In the genomic region with DNA sequence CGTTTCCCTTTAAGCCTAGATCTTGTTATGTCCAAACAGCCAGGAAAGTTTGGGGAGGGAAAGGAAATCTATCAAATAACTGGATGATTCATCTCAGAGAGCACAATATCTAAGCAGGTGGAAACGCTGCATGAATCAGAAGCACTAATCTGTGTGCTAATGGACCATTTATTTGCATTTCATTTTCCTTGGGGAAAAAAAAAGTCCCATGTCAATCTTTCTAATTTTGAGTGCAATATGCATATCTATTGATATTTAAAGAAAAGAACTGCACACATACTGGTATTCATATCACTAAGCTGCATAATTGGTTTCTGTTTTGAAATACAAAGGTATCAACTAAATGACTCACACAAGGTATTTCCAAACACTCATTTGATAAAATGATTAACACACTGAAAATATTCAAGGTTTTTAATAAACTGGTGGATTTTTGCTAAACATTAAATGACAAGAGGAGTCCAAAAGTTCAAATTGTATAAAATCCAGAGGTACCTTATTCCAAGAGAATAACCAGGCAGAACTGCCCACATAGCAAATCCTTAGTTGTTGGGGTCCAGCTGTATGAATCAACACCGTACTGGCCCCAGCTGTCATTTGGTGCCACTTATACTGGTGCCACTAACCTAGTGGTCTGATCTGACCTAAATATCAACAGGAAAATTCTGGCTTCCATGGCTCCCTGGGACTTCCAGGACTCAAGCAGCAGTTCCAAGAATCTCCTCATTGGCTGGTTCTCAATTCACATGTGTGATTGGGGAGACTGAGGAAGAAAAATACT, we compare ENCODE assay signal across 19 cellular contexts.
DNase-seq lines count a peak whose midpoint lies in the region; ATAC-seq, FAIRE-seq and TF ChIP-seq lines count a peak whose summit lies in the region.
"Had no signal": no experiment of that assay in that cellular context is flagged by ENCODE, and none has a peak within 500 bp of the region (broad histone marks: within the 10 kb centered on the region; RNA-seq: fewer than 3 reads in every experiment).

No MANE protein-coding gene starts in this region.

- H2AFZ ChIP-seq in PC-3 (ENCODE audit: low read length), result no peak overlapping the region

- no peak overlapping the region for H3K27ac ChIP-seq in PC-3 (ENCODE audit: low read length)
- no peak overlapping the region for H3K27ac ChIP-seq in pancreas
- no peak overlapping the region for H3K27ac ChIP-seq in Peyer's patch
- H3K27ac ChIP-seq: adrenal gland, vagina had no signal

- H3K9me3 ChIP-seq in PC-3 (ENCODE audit: low read length) (no peaks in the 10 kb centered on the region), pancreas (no peaks in the 10 kb centered on the region), Peyer's patch (peaks cover 0 to 5% (median 0%) of the 10 kb centered on the region in 4 donors)
- H3K9me3 ChIP-seq: adrenal gland, vagina had no signal

- no peak for TF ChIP-seq POLR2A in Peyer's patch (IDR thresholded peaks at IDR 0.05)

- CTCF ChIA-PET in PC-3 (lab: Charles Lee), result no interaction called here

- H3K4me3 ChIP-seq in PC-3 (ENCODE audit: low read length), result no peak overlapping the region
- H3K4me3 ChIP-seq in pancreas, result no peak overlapping the region
- H3K4me3 ChIP-seq in Peyer's patch, result no peak overlapping the region
- H3K4me3 ChIP-seq: adrenal gland, lung, vagina had no signal

- POLR2A ChIA-PET in PC-3 (lab: Charles Lee; ENCODE audit: unreplicated experiment), result no interaction called here

- peak overlapping the region; percentile 79 for H3K27ac Mint-ChIP-seq in activated T-cell treated with anti-CD3 and anti-CD28 coated beads, Interleukin-2, amount 50 U/mL, for 24 hours
- H3K27ac Mint-ChIP-seq: CD8-positive, alpha-beta memory T cell; naive B cell; T-cell had no signal

- no peaks in the 10 kb centered on the region for H4K20me1 ChIP-seq in PC-3 (ENCODE audit: low read length)

- H3K79me2 ChIP-seq in PC-3 (ENCODE audit: low read length), result no peaks in the 10 kb centered on the region

- WGBS in pancreas, 2 donors, result 24 to 31% methylated on average over 3 of the region's 3 CpGs

- peaks cover 14% of the 10 kb centered on the region for H3K9me3 Mint-ChIP-seq in activated T-cell treated with anti-CD3 and anti-CD28 coated beads, Interleukin-2, amount 50 U/mL, for 24 hours

- H3K9ac ChIP-seq in PC-3 (ENCODE audit: low read length), result no peak overlapping the region

- no peaks in the 10 kb centered on the region for H3K9me2 ChIP-seq in PC-3 (replicated peaks; ENCODE audit: low read length)

- no peak overlapping the region for H3K4me2 ChIP-seq in PC-3 (ENCODE audit: low read length)

- H3K27me3 ChIP-seq in PC-3 (ENCODE audit: low read length), result 0 out of 2 replicates have a peak, but pooled peaks cover 3% of the 10 kb centered on the region
- H3K27me3 ChIP-seq in pancreas, result no peaks in the 10 kb centered on the region
- H3K27me3 ChIP-seq in Peyer's patch, result no peaks in the 10 kb centered on the region
- H3K27me3 ChIP-seq: adrenal gland, vagina had no signal

- H3K36me3 Mint-ChIP-seq in activated T-cell treated with anti-CD3 and anti-CD28 coated beads, Interleukin-2, amount 50 U/mL, for 24 hours (ENCODE audit: low read depth), result peaks cover 6% of the 10 kb centered on the region

- no peak for FAIRE-seq in pancreas (lab: Jason Lieb, UNC)
- FAIRE-seq: frontal cortex had no signal

- no peaks in the 10 kb centered on the region for H3F3A ChIP-seq in PC-3 (ENCODE audit: low read length, unreplicated experiment)

- intact Hi-C loops in PC-3 (cut with micrococcal nuclease) (no loop called here), pancreas (cut with DNase I) (no loop called here), left cardiac atrium (cut with DNase I) (no loop called here)

- no peak for DNase-seq in activated T-cell treated with anti-CD3 and anti-CD28 coated beads, Interleukin-2, amount 50 U/mL, for 24 hours
- DNase-seq in activated T-cell treated with anti-CD3 and anti-CD28 coated beads, Interleukin-2, amount 50 U/mL, for 48 hours, result no peak
- DNase-seq in PC-3, result peak; percentile 27
- no peak for DNase-seq in pancreas
- no peak for DNase-seq in left cardiac atrium
- no peak for DNase-seq in Peyer's patch
- DNase-seq in amygdala (lab: John Stamatoyannopoulos, UW), result no peak
- DNase-seq: ACHN; adrenal gland; CD8-positive, alpha-beta memory T cell; GOT3; naive B cell; NCI-H187 treated with DMSO at 0.1 percent for 48 hours; RPMI8226; T-cell had no signal

- H3K4me1 ChIP-seq in PC-3 (ENCODE audit: insufficient read depth, low read length), result no peaks in the 10 kb centered on the region
- peaks cover 0 to 7% (median 0%) of the 10 kb centered on the region in 3 donors for H3K4me1 ChIP-seq in pancreas
- H3K4me1 ChIP-seq in Peyer's patch, result no peaks in the 10 kb centered on the region
- H3K4me1 ChIP-seq: adrenal gland, vagina had no signal

- no TSS peak for BruUV-seq in PC-3 (replicated peaks; lab: Mats Ljungman, UMichigan)

- TF ChIP-seq CTCF in PC-3 (conservative IDR thresholded peaks at IDR 0.05; ENCODE audit: low read depth, low read length) (no peak), pancreas (IDR thresholded peaks at IDR 0.05) (no peak), Peyer's patch (IDR thresholded peaks at IDR 0.05) (no peak)

- no peaks in the 10 kb centered on the region for H3K27me3 Mint-ChIP-seq in activated T-cell treated with anti-CD3 and anti-CD28 coated beads, Interleukin-2, amount 50 U/mL, for 24 hours
- H3K27me3 Mint-ChIP-seq: CD8-positive, alpha-beta memory T cell; naive B cell; T-cell had no signal

- no peaks in the 10 kb centered on the region for H3K36me3 ChIP-seq in PC-3 (ENCODE audit: low read depth, low read length)
- H3K36me3 ChIP-seq in pancreas, result no peaks in the 10 kb centered on the region
- H3K36me3 ChIP-seq in Peyer's patch, result no peaks in the 10 kb centered on the region
- H3K36me3 ChIP-seq: adrenal gland, vagina had no signal

- H3K4me1 Mint-ChIP-seq in activated T-cell treated with anti-CD3 and anti-CD28 coated beads, Interleukin-2, amount 50 U/mL, for 24 hours (ENCODE audit: low read depth), result peaks cover 26% of the 10 kb centered on the region
- H3K4me1 Mint-ChIP-seq: naive B cell had no signal

- H3K4me3 Mint-ChIP-seq in activated T-cell treated with anti-CD3 and anti-CD28 coated beads, Interleukin-2, amount 50 U/mL, for 24 hours, result no peak overlapping the region
- H3K4me3 Mint-ChIP-seq: CD8-positive, alpha-beta memory T cell; naive B cell; T-cell had no signal

- peak; percentile 80 for ATAC-seq in GM19351 (IDR thresholded peaks at IDR 0.05; ENCODE audit: unreplicated experiment)
- no peak for ATAC-seq in PC-3
- peak in 3 of 4 donors; percentile 45 to 82 (median 62) for ATAC-seq in pancreas
- no peak for ATAC-seq in left cardiac atrium
- ATAC-seq: T-cell had no signal

Comparison
In these comparisons a context has a peak if more than half of its experiments do, and no peak if none do; other contexts are left out.
1. ATAC-seq: peak in GM19351 (single experiment) and pancreas (3 of 4); none in PC-3 (single experiment) and left cardiac atrium (0 of 2).